ENCODE assay signal across 16 cellular contexts in the genomic region with DNA sequence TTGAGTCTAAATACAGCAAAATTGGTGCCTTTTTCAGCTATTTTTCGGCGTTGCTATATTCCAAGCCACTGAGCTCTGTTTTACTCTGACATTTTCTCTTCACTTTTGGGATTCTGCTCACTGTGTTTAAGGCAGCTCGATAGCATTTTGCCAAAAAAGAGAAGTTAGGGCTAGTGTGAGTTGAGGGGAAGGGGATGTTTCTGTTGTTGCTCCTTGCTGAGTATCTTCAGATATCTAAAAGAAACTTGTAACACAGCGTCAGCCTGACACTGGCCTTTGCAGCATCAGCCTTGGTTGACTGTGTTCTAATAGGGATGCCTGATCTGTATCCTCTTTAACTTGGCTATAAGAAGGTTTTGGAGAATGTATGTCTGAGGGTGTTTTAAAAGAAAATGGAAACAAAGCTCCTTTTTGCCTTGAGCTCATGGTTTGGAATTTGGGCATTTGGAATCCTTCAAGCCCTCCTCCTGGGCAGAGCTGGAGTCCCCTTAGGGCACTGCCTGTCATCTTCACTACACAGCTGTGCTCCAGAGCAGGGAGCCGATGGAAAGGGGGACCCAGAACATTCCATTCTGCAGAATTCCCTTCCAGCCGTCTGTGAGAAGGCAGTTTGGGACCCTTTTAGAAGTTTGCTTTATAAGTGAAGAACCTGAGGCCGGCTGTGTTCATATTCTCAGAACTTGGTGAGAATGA.
DNase-seq lines count a peak whose midpoint lies in the region; ATAC-seq and TF ChIP-seq lines count a peak whose summit lies in the region.
"Had no signal": no experiment of that assay in that cellular context is flagged by ENCODE, and none has a peak within 500 bp of the region (broad histone marks: within the 10 kb centered on the region; RNA-seq: fewer than 3 reads in every experiment).

No MANE protein-coding gene starts in this region.

- peak overlapping the region; percentile 17 for H3K4me3 ChIP-seq in coronary artery
- H3K4me3 ChIP-seq: suprapubic skin had no signal

- H3K9me3 Mint-ChIP-seq in activated T-helper 2 cell treated with anti-CD3 and anti-CD28 coated beads, Interferon-gamma antibody, Interleukin-2, Interleukin-4, amounts not matched to agents 10 μg/mL and 5 μg/mL and 100 μg/mL, durations not matched to agents 14 hours and 24 hours and 36 hours: no peaks in the 10 kb centered on the region
- H3K9me3 Mint-ChIP-seq: natural killer cell had no signal

- intact Hi-C loops in sciatic nerve (cut with DNase I): no loop called here
- intact Hi-C loops in activated T-helper 2 cell treated with anti-CD3 and anti-CD28 coated beads, Interferon-gamma antibody, Interleukin-2, Interleukin-4, amounts not matched to agents 10 μg/mL and 5 μg/mL and 100 μg/mL, durations not matched to agents 14 hours and 24 hours and 36 hours (cut with micrococcal nuclease): no loop called here

- no peaks in the 10 kb centered on the region for H3K27me3 Mint-ChIP-seq in activated T-helper 2 cell treated with anti-CD3 and anti-CD28 coated beads, Interferon-gamma antibody, Interleukin-2, Interleukin-4, amounts not matched to agents 10 μg/mL and 5 μg/mL and 100 μg/mL, durations not matched to agents 14 hours and 24 hours and 36 hours (ENCODE audit: low read depth)

- no peaks in the 10 kb centered on the region for H3K4me1 Mint-ChIP-seq in activated T-helper 2 cell treated with anti-CD3 and anti-CD28 coated beads, Interferon-gamma antibody, Interleukin-2, Interleukin-4, amounts not matched to agents 10 μg/mL and 5 μg/mL and 100 μg/mL, durations not matched to agents 14 hours and 24 hours and 36 hours (ENCODE audit: low read depth)

- H3K27ac Mint-ChIP-seq in activated T-helper 2 cell treated with anti-CD3 and anti-CD28 coated beads, Interferon-gamma antibody, Interleukin-2, Interleukin-4, amounts not matched to agents 10 μg/mL and 5 μg/mL and 100 μg/mL, durations not matched to agents 14 hours and 24 hours and 36 hours: no peak overlapping the region

- no peaks in the 10 kb centered on the region for H3K36me3 Mint-ChIP-seq in activated T-helper 2 cell treated with anti-CD3 and anti-CD28 coated beads, Interferon-gamma antibody, Interleukin-2, Interleukin-4, amounts not matched to agents 10 μg/mL and 5 μg/mL and 100 μg/mL, durations not matched to agents 14 hours and 24 hours and 36 hours (ENCODE audit: low read depth)
- H3K36me3 Mint-ChIP-seq: natural killer cell had no signal

- H3K4me3 Mint-ChIP-seq in activated T-helper 2 cell treated with anti-CD3 and anti-CD28 coated beads, Interferon-gamma antibody, Interleukin-2, Interleukin-4, amounts not matched to agents 10 μg/mL and 5 μg/mL and 100 μg/mL, durations not matched to agents 14 hours and 24 hours and 36 hours (ENCODE audit: low read depth): no peak overlapping the region
- H3K4me3 Mint-ChIP-seq: natural killer cell had no signal

- peak; percentile 37 to 44 for DNase-seq in NOMO-1 (lab: John Stamatoyannopoulos, UW; ENCODE audit: unreplicated experiment in 2 of 2)
- DNase-seq in NOMO-1 treated with dmso at 0.1 percent for 144 hours (lab: John Stamatoyannopoulos, UW; ENCODE audit: unreplicated experiment): no peak
- peak; percentile 46 for DNase-seq in OCI-M1 (lab: John Stamatoyannopoulos, UW)
- DNase-seq in coronary artery (ENCODE audit: low spot score): no peak
- no peak for DNase-seq in sciatic nerve (ENCODE audit: low spot score)
- no peak for DNase-seq in activated T-helper 2 cell treated with anti-CD3 and anti-CD28 coated beads, Interferon-gamma antibody, Interleukin-2, Interleukin-4, amounts not matched to agents 10 μg/mL and 5 μg/mL and 100 μg/mL, durations not matched to agents 14 hours and 24 hours and 36 hours (ENCODE audit: low spot score)
- DNase-seq: activated gamma-delta T cell, aorta, natural killer cell, NCI-H774, retina, SK-N-SH had no signal

- no peak for TF ChIP-seq CTCF in coronary artery (IDR thresholded peaks at IDR 0.05)

- ATAC-seq in sciatic nerve (peak; percentile 60), GM21529 (IDR thresholded peaks at IDR 0.05; ENCODE audit: unreplicated experiment) (no peak), GM21528 (IDR thresholded peaks at IDR 0.05; ENCODE audit: low FRiP score, unreplicated experiment) (no peak)
- ATAC-seq: natural killer cell had no signal

- H3K27ac ChIP-seq in coronary artery: no peak overlapping the region
- H3K27ac ChIP-seq: suprapubic skin, VCaP had no signal

Comparison
In these comparisons a context has a peak if more than half of its experiments do, and no peak if none do; other contexts are left out.
1. DNase-seq: peak in NOMO-1 (2 of 2) and OCI-M1 (single experiment); none in NOMO-1 treated with dmso at 0.1 percent for 144 hours (single experiment), coronary artery (single experiment), sciatic nerve (single experiment) and activated T-helper 2 cell treated with anti-CD3 and anti-CD28 coated beads, Interferon-gamma antibody, Interleukin-2, Interleukin-4, amounts not matched to agents 10 μg/mL and 5 μg/mL and 100 μg/mL, durations not matched to agents 14 hours and 24 hours and 36 hours (single experiment).